In genomic region chr3:148211725-148212124, GRCh38 we compare ENCODE assay signal across 1 cellular context.
TF ChIP-seq lines count a peak whose summit lies in the region.

No MANE protein-coding gene starts in this region.

TF ChIP-seq in HepG2, 621 proteins besides CTCF, POLR2A, EP300 and RAD21 (continued from another document and continues in another):
- TF ChIP-seq ZBTB26 (CRISPR knock-in tag; IDR thresholded peaks at IDR 0.05; ENCODE audit: borderline replicate concordance) (peak; percentile 92), KDM1A (CRISPR knock-in tag; IDR thresholded peaks at IDR 0.05) (no peak), HDAC6 (IDR thresholded peaks at IDR 0.05; ENCODE audit: low read depth, low read length) (no peak), SMAD9 (CRISPR knock-in tag; IDR thresholded peaks at IDR 0.05) (no peak), IKZF4 (CRISPR knock-in tag; IDR thresholded peaks at IDR 0.05; ENCODE audit: borderline replicate concordance, low read depth, not compliant biosample characterization) (no peak), FOXJ3 (CRISPR knock-in tag; IDR thresholded peaks at IDR 0.05; ENCODE audit: borderline replicate concordance) (no peak), FOSL2 (CRISPR knock-in tag; IDR thresholded peaks at IDR 0.05) (no peak), NR2F6 (IDR thresholded peaks at IDR 0.05) (0 out of 2 replicates have a peak, but pooled peaks have one; percentile 30), NR2F6 (CRISPR knock-in tag; IDR thresholded peaks at IDR 0.05) (0 out of 2 replicates have a peak, but pooled peaks have one; percentile 29), KLF6 (CRISPR knock-in tag; IDR thresholded peaks at IDR 0.05) (no peak), AHDC1 (CRISPR knock-in tag; IDR thresholded peaks at IDR 0.05; ENCODE audit: borderline replicate concordance) (peak; percentile 75; the same call in 1 of the 2 replicates), NCOR1 (IDR thresholded peaks at IDR 0.05; ENCODE audit: borderline replicate concordance, low read length) (0 out of 2 replicates have a peak, but pooled peaks have one; percentile 38), ZNF34 (CRISPR knock-in tag; IDR thresholded peaks at IDR 0.05; ENCODE audit: borderline replicate concordance) (no peak), ESRRA (CRISPR knock-in tag; IDR thresholded peaks at IDR 0.05; ENCODE audit: low read depth) (peak; percentile 89), ARID5B (CRISPR knock-in tag; IDR thresholded peaks at IDR 0.05) (peak; percentile 58), KLF15 (CRISPR knock-in tag; IDR thresholded peaks at IDR 0.05; ENCODE audit: borderline replicate concordance) (no peak), ZNF546 (CRISPR knock-in tag; conservative IDR thresholded peaks at IDR 0.05) (no peak), MBNL3 (CRISPR knock-in tag; conservative IDR thresholded peaks at IDR 0.05) (no peak), PAXIP1 (CRISPR knock-in tag; conservative IDR thresholded peaks at IDR 0.05) (peak; percentile 53), CERS6 (CRISPR knock-in tag; IDR thresholded peaks at IDR 0.05) (no peak), PTBP1 (IDR thresholded peaks at IDR 0.05; ENCODE audit: low read depth, low read length, poor library complexity, severe bottlenecking) (no peak), PREB (CRISPR knock-in tag; IDR thresholded peaks at IDR 0.05) (no peak), NFAT5 (CRISPR knock-in tag; IDR thresholded peaks at IDR 0.05) (no peak), RFX1 (IDR thresholded peaks at IDR 0.05) (no peak), HNRNPLL (IDR thresholded peaks at IDR 0.05; ENCODE audit: low read depth, low read length, poor library complexity, severe bottlenecking) (no peak), DBP (CRISPR knock-in tag; IDR thresholded peaks at IDR 0.05; ENCODE audit: not compliant biosample characterization) (no peak), RBM22 (optimal IDR thresholded peaks at IDR 0.05; ENCODE audit: low read length) (no peak), NFE2L2 (IDR thresholded peaks at IDR 0.05; ENCODE audit: low read length) (no peak), ZNF383 (CRISPR knock-in tag; IDR thresholded peaks at IDR 0.05; ENCODE audit: borderline replicate concordance) (no peak), KMT2B (CRISPR knock-in tag; IDR thresholded peaks at IDR 0.05) (no peak)
